In the genomic region with DNA sequence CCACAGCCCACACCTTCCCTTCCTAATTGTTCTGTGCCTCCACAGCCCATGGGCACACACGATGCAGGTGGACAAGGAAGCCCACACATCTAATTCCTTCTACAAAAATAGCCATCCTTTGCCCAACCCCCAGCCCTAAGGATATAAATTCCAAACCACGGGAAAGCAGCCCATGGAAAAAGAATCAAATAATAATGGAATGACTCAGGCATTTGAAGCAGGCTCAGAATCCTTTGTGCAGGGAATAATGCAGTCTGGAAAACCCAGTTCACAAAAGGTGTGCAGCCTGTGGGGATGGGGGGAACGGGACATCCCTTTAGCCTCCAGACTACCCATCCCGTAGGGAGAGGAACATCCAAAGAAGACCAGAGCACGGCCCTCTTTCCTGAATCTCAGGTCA, we compare ENCODE assay signal across 19 cellular contexts.
"Had no signal": no experiment of that assay in that cellular context is flagged by ENCODE, and none has a peak within 500 bp of the region (broad histone marks: within the 10 kb centered on the region; RNA-seq: fewer than 3 reads in every experiment).

No MANE protein-coding gene starts in this region.

- H3K4me3 ChIP-seq: breast epithelium, gastroesophageal sphincter, lung, suprapubic skin had no signal

- FAIRE-seq: islet of Langerhans, TTC549 had no signal

- H3K27ac Mint-ChIP-seq: activated B cell treated with CpG ODN at 0.5 μM for 24 hours; activated CD8-positive, alpha-beta T cell treated with anti-CD3 and anti-CD28 coated beads, Interleukin-2, amount 10 ng/mL, durations not matched to agents 7 days and 5 days; activated naive CD4-positive, alpha-beta T cell treated with anti-CD3 and anti-CD28 coated beads, Interleukin-2, amount 50 U/mL, for 24 hours; mesothelial cell of epicardium; stimulated activated naive CD8-positive, alpha-beta T cell treated with anti-CD3 and anti-CD28 coated beads, Interleukin-15, Interleukin-2, amounts not matched to agents 100 ng/mL and 50 ng/mL, for 24 hours; type B pancreatic cell had no signal

- ATAC-seq: activated CD8-positive, alpha-beta T cell treated with anti-CD3 and anti-CD28 coated beads, Interleukin-2, amount 10 ng/mL, durations not matched to agents 7 days and 5 days; gastroesophageal sphincter; sciatic nerve had no signal

- H3K9me3 Mint-ChIP-seq: activated B cell treated with CpG ODN at 0.5 μM for 24 hours; activated naive CD4-positive, alpha-beta T cell treated with anti-CD3 and anti-CD28 coated beads, Interleukin-2, amount 50 U/mL, for 24 hours; stimulated activated naive CD8-positive, alpha-beta T cell treated with anti-CD3 and anti-CD28 coated beads, Interleukin-15, Interleukin-2, amounts not matched to agents 100 ng/mL and 50 ng/mL, for 24 hours; type B pancreatic cell had no signal

- H3K4me3 Mint-ChIP-seq: activated B cell treated with CpG ODN at 0.5 μM for 24 hours; activated CD8-positive, alpha-beta T cell treated with anti-CD3 and anti-CD28 coated beads, Interleukin-2, amount 10 ng/mL, durations not matched to agents 7 days and 5 days; activated naive CD4-positive, alpha-beta T cell treated with anti-CD3 and anti-CD28 coated beads, Interleukin-2, amount 50 U/mL, for 24 hours; mesothelial cell of epicardium; stimulated activated naive CD8-positive, alpha-beta T cell treated with anti-CD3 and anti-CD28 coated beads, Interleukin-15, Interleukin-2, amounts not matched to agents 100 ng/mL and 50 ng/mL, for 24 hours; type B pancreatic cell had no signal

- H3K4me1 Mint-ChIP-seq: activated B cell treated with CpG ODN at 0.5 μM for 24 hours; activated naive CD4-positive, alpha-beta T cell treated with anti-CD3 and anti-CD28 coated beads, Interleukin-2, amount 50 U/mL, for 24 hours had no signal

- H3K27ac ChIP-seq: breast epithelium, gastroesophageal sphincter, suprapubic skin had no signal

- H3K9me3 ChIP-seq: breast epithelium, suprapubic skin had no signal

- DNase-seq: activated B cell treated with CpG ODN at 0.5 μM for 24 hours; activated CD4-positive, alpha-beta T cell treated with anti-CD3 and anti-CD28 coated beads for 48 hours; activated CD8-positive, alpha-beta memory T cell treated with anti-CD3 and anti-CD28 coated beads, Interleukin-2, amount 50 U/mL, for 4 hours; activated CD8-positive, alpha-beta T cell treated with anti-CD3 and anti-CD28 coated beads, Interleukin-2, amount 10 ng/mL, durations not matched to agents 7 days and 5 days; activated effector memory CD4-positive, alpha-beta T cell treated with anti-CD3 and anti-CD28 coated beads, Interleukin-2, amount 50 U/mL, for 16 hours; activated T-cell treated with anti-CD3 and anti-CD28 coated beads, Interleukin-2, amount 50 U/mL, for 48 hours; amygdala; dermis blood vessel endothelial cell had no signal

- H3K27me3 ChIP-seq: breast epithelium, gastroesophageal sphincter, suprapubic skin had no signal

- H3K4me1 ChIP-seq: breast epithelium, suprapubic skin had no signal

- H3K36me3 Mint-ChIP-seq: activated naive CD4-positive, alpha-beta T cell treated with anti-CD3 and anti-CD28 coated beads, Interleukin-2, amount 50 U/mL, for 24 hours; mesothelial cell of epicardium had no signal

- H3K27me3 Mint-ChIP-seq: activated B cell treated with CpG ODN at 0.5 μM for 24 hours had no signal

- H3K36me3 ChIP-seq: breast epithelium, gastroesophageal sphincter, suprapubic skin had no signal
